13 cellular contexts compared by ENCODE assay signal in genomic region chr10:122143238-122143841, GRCh38.
A peak's percentile ranks its signal among the peaks of the same experiment; 100 is the strongest.
DNase-seq lines count a peak whose midpoint lies in the region; ATAC-seq and TF ChIP-seq lines count a peak whose summit lies in the region.
"Had no signal": no experiment of that assay in that cellular context is flagged by ENCODE, and none has a peak within 500 bp of the region (broad histone marks: within the 10 kb centered on the region; RNA-seq: fewer than 3 reads in every experiment).

No MANE protein-coding gene starts in this region.

- peaks cover 60% of the 10 kb centered on the region for H3K4me1 Mint-ChIP-seq in type B pancreatic cell (ENCODE audit: unreplicated experiment)
- H3K4me1 Mint-ChIP-seq: naive B cell had no signal

- DNase-seq in heart right ventricle (no peak), left cardiac atrium (no peak), body of pancreas (peak in 1 of 4 donors; percentile 41), mesenchymal stem cell (no peak), type B pancreatic cell (ENCODE audit: extremely low spot score, unreplicated experiment) (no peak), vagina (ENCODE audit: extremely low spot score in 2 of 2) (no peak), NK-92 (lab: John Stamatoyannopoulos, UW; ENCODE audit: unreplicated experiment) (no peak)
- DNase-seq: activated effector memory CD4-positive, alpha-beta T cell treated with Interleukin-2 at 50 U/mL for 16 hours; naive B cell; NCI-H1105 treated with DMSO at 0.1 percent for 48 hours had no signal

- peaks cover 46% of the 10 kb centered on the region for H3K36me3 Mint-ChIP-seq in type B pancreatic cell

- H3K4me1 ChIP-seq in heart right ventricle (peaks cover 41 to 85% (median 71%) of the 10 kb centered on the region in 9 donors), body of pancreas (peaks cover 23% of the 10 kb centered on the region), mesenchymal stem cell (ENCODE audit: control insufficient read depth, insufficient read depth, low read depth, low read length) (peaks cover 46% of the 10 kb centered on the region), vagina (peaks cover 69% of the 10 kb centered on the region)

- TF ChIP-seq CTCF in heart right ventricle (IDR thresholded peaks at IDR 0.05) (no peak), body of pancreas (IDR thresholded peaks at IDR 0.05) (no peak), type B pancreatic cell (conservative IDR thresholded peaks at IDR 0.05) (no peak), vagina (IDR thresholded peaks at IDR 0.05) (no peak)

- H3K79me1 ChIP-seq in mesenchymal stem cell (replicated peaks; ENCODE audit: low read length, poor library complexity, severe bottlenecking), result peaks cover 25% of the 10 kb centered on the region

- no peak overlapping the region for H2AFZ ChIP-seq in mesenchymal stem cell (ENCODE audit: low read depth, low read length)

- no peak overlapping the region for H2BK120ac ChIP-seq in mesenchymal stem cell (ENCODE audit: low read depth, low read length)

- H3K4me3 Mint-ChIP-seq in type B pancreatic cell, result peak overlapping the region; percentile 74
- H3K4me3 Mint-ChIP-seq: dendritic cell treated with granulocyte-macrophage colony-stimulating factor and Interleukin-4, amounts not matched to agents 40 ng/mL and 50 ng/mL, for 4 days; naive B cell had no signal

- no peak overlapping the region for H4K8ac ChIP-seq in mesenchymal stem cell (ENCODE audit: low read length)

- no peak overlapping the region for H3K4me2 ChIP-seq in mesenchymal stem cell (ENCODE audit: low read length, poor library complexity, severe bottlenecking)

- peak overlapping the region in 1 of 2 experiments; percentile 76 for H2BK12ac ChIP-seq in mesenchymal stem cell (ENCODE audit: low read length in 2 of 2)

- H4K91ac ChIP-seq in mesenchymal stem cell (ENCODE audit: low read length), result peak overlapping the region; percentile 55

- H3K27ac ChIP-seq in heart right ventricle (peak overlapping the region in 6 of 10 donors; percentile 85 to 94 (median 90)), body of pancreas (peak overlapping the region in 1 of 4 donors; percentile 15), mesenchymal stem cell (ENCODE audit: low read length, poor library complexity, severe bottlenecking) (no peak overlapping the region), vagina (no peak overlapping the region)

- H3K4me3 ChIP-seq in heart right ventricle, result no peak overlapping the region
- H3K4me3 ChIP-seq in body of pancreas, result no peak overlapping the region
- no peak overlapping the region for H3K4me3 ChIP-seq in mesenchymal stem cell (ENCODE audit: insufficient read depth in 1 of 2, low read depth in 1 of 2, low read length in 2 of 2)
- H3K4me3 ChIP-seq in vagina, result no peak overlapping the region

- H3K27me3 Mint-ChIP-seq in type B pancreatic cell, result no peaks in the 10 kb centered on the region

- H3K14ac ChIP-seq in mesenchymal stem cell (ENCODE audit: low read length in 2 of 2), result no peak overlapping the region

- ATAC-seq in heart right ventricle (no peak), left cardiac atrium (no peak), body of pancreas (peak; percentile 57), GM19351 (IDR thresholded peaks at IDR 0.05; ENCODE audit: unreplicated experiment) (no peak)
- ATAC-seq: activated CD4-positive, CD25-positive, alpha-beta regulatory T cell treated with anti-CD3 and anti-CD28 coated beads, Interleukin-2, amount 50 U/mL, for 24 hours had no signal

- H3K9me3 ChIP-seq in heart right ventricle (peaks cover 0 to 10% (median 0%) of the 10 kb centered on the region in 11 donors), body of pancreas (no peaks in the 10 kb centered on the region), mesenchymal stem cell (ENCODE audit: control insufficient read depth, low read length) (peaks cover 7% of the 10 kb centered on the region), vagina (no peaks in the 10 kb centered on the region)

- 74 to 79% methylated on average over 14 of the region's 14 CpGs for WGBS in heart right ventricle, 2 donors
- 57 to 67% methylated on average over 14 of the region's 14 CpGs for WGBS in body of pancreas, 2 donors
- WGBS in mesenchymal stem cell, result 84% methylated on average over 12 of the region's 14 CpGs

- no peak overlapping the region for H2BK5ac ChIP-seq in mesenchymal stem cell (ENCODE audit: low read depth, low read length, poor library complexity, severe bottlenecking)

- intact Hi-C loops in heart right ventricle (cut with DNase I) (loop anchor here in 7 of 10 donors (5.0 to 10.0 kb wide), 7 partner anchors 39 to 131 kb away; partner anchors contain the start of gene BTBD16 (in 1 of the 7)), left cardiac atrium (cut with DNase I) (loop anchor here in 1 of 2 donors (10.0 kb wide), 1 partner anchor 91 kb away; no protein-coding TSS in a partner anchor), body of pancreas (cut with DNase I) (no loop called here), vagina (cut with DNase I) (no loop called here)

- no peak overlapping the region for H2AK5ac ChIP-seq in mesenchymal stem cell (ENCODE audit: low read length, severe bottlenecking)

- H3K9ac ChIP-seq in mesenchymal stem cell (ENCODE audit: low read length), result no peak overlapping the region

- H3K36me3 ChIP-seq in heart right ventricle, result peaks cover 0 to 34% (median 9%) of the 10 kb centered on the region in 9 donors
- no peaks in the 10 kb centered on the region for H3K36me3 ChIP-seq in body of pancreas (replicated peaks in 1 of 2; ENCODE audit: insufficient read depth in 1 of 2, low read depth in 2 of 2)
- peaks cover 6 to 7% of the 10 kb centered on the region in 2 experiments for H3K36me3 ChIP-seq in mesenchymal stem cell (ENCODE audit: control insufficient read depth in 1 of 2, insufficient read depth in 2 of 2, low read depth in 1 of 2, low read length in 2 of 2)
- H3K36me3 ChIP-seq in vagina, result no peaks in the 10 kb centered on the region

- no peak for TF ChIP-seq POLR2A in body of pancreas (IDR thresholded peaks at IDR 0.05)
- TF ChIP-seq POLR2A in vagina (IDR thresholded peaks at IDR 0.05), result no peak

- H3K9me3 Mint-ChIP-seq in type B pancreatic cell, result peaks cover 5% of the 10 kb centered on the region

- H2BK15ac ChIP-seq in mesenchymal stem cell (ENCODE audit: low read depth, poor library complexity, severe bottlenecking), result peak overlapping the region; percentile 9

- H3K18ac ChIP-seq in mesenchymal stem cell (ENCODE audit: low read depth in 1 of 2, low read length in 2 of 2), result peak overlapping the region in 1 of 2 experiments; percentile 69

- H3K27me3 ChIP-seq in heart right ventricle (no peaks in the 10 kb centered on the region), body of pancreas (no peaks in the 10 kb centered on the region), mesenchymal stem cell (ENCODE audit: control insufficient read depth in 1 of 2, insufficient read depth in 1 of 2, low read length in 2 of 2) (no peaks in the 10 kb centered on the region), vagina (no peaks in the 10 kb centered on the region)

- H3K27ac Mint-ChIP-seq in type B pancreatic cell, result peak overlapping the region; percentile 85
- H3K27ac Mint-ChIP-seq: dendritic cell treated with granulocyte-macrophage colony-stimulating factor and Interleukin-4, amounts not matched to agents 40 ng/mL and 50 ng/mL, for 4 days had no signal

- H3K4ac ChIP-seq in mesenchymal stem cell (ENCODE audit: low read depth in 1 of 2, low read length in 2 of 2), result no peak overlapping the region

- H3K23ac ChIP-seq in mesenchymal stem cell (ENCODE audit: low read length in 2 of 2), result no peak overlapping the region

Comparison
In these comparisons a context has a peak if more than half of its experiments do, and no peak if none do; other contexts are left out.
1. H3K27ac ChIP-seq: peak in heart right ventricle (6 of 10); none in mesenchymal stem cell (single experiment) and vagina (single experiment).
2. intact Hi-C loops: an anchor here in heart right ventricle (5.0 to 10.0 kb wide); none called in body of pancreas and vagina.